Comparison of ENCODE assay signal across 21 cellular contexts in genomic region chr16:81595676-81596292, GRCh38.
A peak's percentile ranks its signal among the peaks of the same experiment; 100 is the strongest.
DNase-seq lines count a peak whose midpoint lies in the region; ATAC-seq and TF ChIP-seq lines count a peak whose summit lies in the region.
"Had no signal": no experiment of that assay in that cellular context is flagged by ENCODE, and none has a peak within 500 bp of the region (broad histone marks: within the 10 kb centered on the region; RNA-seq: fewer than 3 reads in every experiment).

No MANE protein-coding gene starts in this region.

- TF ChIP-seq CTCF in GM13976 (IDR thresholded peaks at IDR 0.05; ENCODE audit: borderline replicate concordance, control extremely low read depth, extremely low read depth, insufficient read depth, missing control alignments) = no peak
- no peak for TF ChIP-seq CTCF in mesothelial cell of epicardium (IDR thresholded peaks at IDR 0.05; ENCODE audit: unreplicated experiment)

- in situ Hi-C loops in GM13976 (cut with MboI; ENCODE audit: low sequenced_read_pairs, unreplicated experiment) = no loop called here

- no peak for DNase-seq in activated CD8-positive, alpha-beta memory T cell treated with anti-CD3 and anti-CD28 coated beads, Interleukin-2, amount 10 ng/mL, durations not matched to agents 7 days and 5 days
- no peak for DNase-seq in activated CD8-positive, alpha-beta memory T cell treated with anti-CD3 and anti-CD28 coated beads, Interleukin-2, amount 50 U/mL, for 4 hours
- DNase-seq in NCI-H226 = peak; percentile 31
- DNase-seq in effector memory CD8-positive, alpha-beta T cell = no peak
- DNase-seq in renal cortical epithelial cell (ENCODE audit: low read depth) = peak; percentile 42
- DNase-seq in GM13976 (ENCODE audit: low spot score) = no peak
- no peak for DNase-seq in mesothelial cell of epicardium (ENCODE audit: low spot score in 2 of 2, unreplicated experiment in 2 of 2)
- no peak for DNase-seq in nucleus accumbens (lab: John Stamatoyannopoulos, UW)
- DNase-seq: ACHN; activated CD4-positive, CD25-positive, alpha-beta regulatory T cell treated with anti-CD3 and anti-CD28 coated beads, Interleukin-2, amount 50 U/mL, for 72 hours; adrenal gland; effector memory CD4-positive, alpha-beta T cell; H9; mesendoderm; NCI-H1694 treated with DMSO at 0.1 percent for 48 hours; nephron progenitor cell; stimulated activated CD4-positive, alpha-beta T cell treated with anti-CD3 and anti-CD28 coated beads, Interleukin-12 subunit alpha, Interleukin-12 subunit beta, amount 100 ng/mL, for 4 hours; stimulated activated naive B cell treated with anti-CD40 and anti-IgM and Interleukin-4, amounts not matched to agents 10 μg/mL and 1 μg/mL and 100 μg/mL, for 72 hours; T-helper 9 cell; transverse colon had no signal

- no peak overlapping the region for H3K4me3 Mint-ChIP-seq in activated CD8-positive, alpha-beta memory T cell treated with anti-CD3 and anti-CD28 coated beads, Interleukin-2, amount 10 ng/mL, durations not matched to agents 7 days and 5 days
- no peak overlapping the region for H3K4me3 Mint-ChIP-seq in effector memory CD8-positive, alpha-beta T cell
- no peak overlapping the region for H3K4me3 Mint-ChIP-seq in mesothelial cell of epicardium
- H3K4me3 Mint-ChIP-seq: H9; IgD-negative memory B cell; nephron progenitor cell; stimulated activated naive B cell treated with anti-CD40 and anti-IgM and Interleukin-4, amounts not matched to agents 10 μg/mL and 1 μg/mL and 100 μg/mL, for 72 hours had no signal

- H3K27me3 Mint-ChIP-seq in activated CD8-positive, alpha-beta memory T cell treated with anti-CD3 and anti-CD28 coated beads, Interleukin-2, amount 10 ng/mL, durations not matched to agents 7 days and 5 days = no peaks in the 10 kb centered on the region
- H3K27me3 Mint-ChIP-seq in effector memory CD8-positive, alpha-beta T cell = no peaks in the 10 kb centered on the region
- H3K27me3 Mint-ChIP-seq in mesothelial cell of epicardium (ENCODE audit: low read depth) = no peaks in the 10 kb centered on the region
- H3K27me3 Mint-ChIP-seq: IgD-negative memory B cell; stimulated activated naive B cell treated with anti-CD40 and anti-IgM and Interleukin-4, amounts not matched to agents 10 μg/mL and 1 μg/mL and 100 μg/mL, for 72 hours had no signal

- H3K36me3 Mint-ChIP-seq in activated CD8-positive, alpha-beta memory T cell treated with anti-CD3 and anti-CD28 coated beads, Interleukin-2, amount 10 ng/mL, durations not matched to agents 7 days and 5 days = peaks cover 4% of the 10 kb centered on the region
- peaks cover 7% of the 10 kb centered on the region for H3K36me3 Mint-ChIP-seq in effector memory CD8-positive, alpha-beta T cell (ENCODE audit: insufficient read depth)
- no peaks in the 10 kb centered on the region for H3K36me3 Mint-ChIP-seq in mesothelial cell of epicardium

- peaks cover 24% of the 10 kb centered on the region for H3K4me1 Mint-ChIP-seq in activated CD8-positive, alpha-beta memory T cell treated with anti-CD3 and anti-CD28 coated beads, Interleukin-2, amount 10 ng/mL, durations not matched to agents 7 days and 5 days
- H3K4me1 Mint-ChIP-seq in effector memory CD8-positive, alpha-beta T cell (ENCODE audit: low read depth in 2 of 2) = peaks cover 42 to 54% of the 10 kb centered on the region in 2 donors
- peaks cover 23% of the 10 kb centered on the region for H3K4me1 Mint-ChIP-seq in mesothelial cell of epicardium

- CTCF ChIA-PET in activated CD8-positive, alpha-beta memory T cell treated with anti-CD3 and anti-CD28 coated beads, Interleukin-2, amount 10 ng/mL, durations not matched to agents 7 days and 5 days (lab: Charles Lee) = no interaction called here

- no peaks in the 10 kb centered on the region for H3K9me3 Mint-ChIP-seq in activated CD8-positive, alpha-beta memory T cell treated with anti-CD3 and anti-CD28 coated beads, Interleukin-2, amount 10 ng/mL, durations not matched to agents 7 days and 5 days (ENCODE audit: low read depth)
- no peaks in the 10 kb centered on the region for H3K9me3 Mint-ChIP-seq in effector memory CD8-positive, alpha-beta T cell
- H3K9me3 Mint-ChIP-seq in mesothelial cell of epicardium = no peaks in the 10 kb centered on the region
- H3K9me3 Mint-ChIP-seq: H9; IgD-negative memory B cell; nephron progenitor cell; stimulated activated naive B cell treated with anti-CD40 and anti-IgM and Interleukin-4, amounts not matched to agents 10 μg/mL and 1 μg/mL and 100 μg/mL, for 72 hours had no signal

- peak; percentile 69 for ATAC-seq in activated CD8-positive, alpha-beta memory T cell treated with anti-CD3 and anti-CD28 coated beads, Interleukin-2, amount 10 ng/mL, durations not matched to agents 7 days and 5 days
- ATAC-seq in effector memory CD8-positive, alpha-beta T cell (replicated peaks) = peak; percentile 66
- ATAC-seq: stimulated activated naive B cell treated with anti-CD40 and anti-IgM and Interleukin-4, amounts not matched to agents 10 μg/mL and 1 μg/mL and 100 μg/mL, for 72 hours had no signal

- H3K27ac Mint-ChIP-seq in activated CD8-positive, alpha-beta memory T cell treated with anti-CD3 and anti-CD28 coated beads, Interleukin-2, amount 10 ng/mL, durations not matched to agents 7 days and 5 days = peak overlapping the region; percentile 40
- H3K27ac Mint-ChIP-seq in effector memory CD8-positive, alpha-beta T cell = peak overlapping the region; percentile 84 to 94
- no peak overlapping the region for H3K27ac Mint-ChIP-seq in mesothelial cell of epicardium
- H3K27ac Mint-ChIP-seq: IgD-negative memory B cell; nephron progenitor cell; stimulated activated naive B cell treated with anti-CD40 and anti-IgM and Interleukin-4, amounts not matched to agents 10 μg/mL and 1 μg/mL and 100 μg/mL, for 72 hours had no signal

Comparison
In these comparisons a context has a peak if more than half of its experiments do, and no peak if none do; other contexts are left out.
1. DNase-seq: peak in NCI-H226 (single experiment) and renal cortical epithelial cell (single experiment); none in activated CD8-positive, alpha-beta memory T cell treated with anti-CD3 and anti-CD28 coated beads, Interleukin-2, amount 10 ng/mL, durations not matched to agents 7 days and 5 days (single experiment), activated CD8-positive, alpha-beta memory T cell treated with anti-CD3 and anti-CD28 coated beads, Interleukin-2, amount 50 U/mL, for 4 hours (single experiment), effector memory CD8-positive, alpha-beta T cell (0 of 3), GM13976 (single experiment), mesothelial cell of epicardium (0 of 2) and nucleus accumbens (0 of 56).